ENCODE assay signal across 11 cellular contexts in the genomic region with DNA sequence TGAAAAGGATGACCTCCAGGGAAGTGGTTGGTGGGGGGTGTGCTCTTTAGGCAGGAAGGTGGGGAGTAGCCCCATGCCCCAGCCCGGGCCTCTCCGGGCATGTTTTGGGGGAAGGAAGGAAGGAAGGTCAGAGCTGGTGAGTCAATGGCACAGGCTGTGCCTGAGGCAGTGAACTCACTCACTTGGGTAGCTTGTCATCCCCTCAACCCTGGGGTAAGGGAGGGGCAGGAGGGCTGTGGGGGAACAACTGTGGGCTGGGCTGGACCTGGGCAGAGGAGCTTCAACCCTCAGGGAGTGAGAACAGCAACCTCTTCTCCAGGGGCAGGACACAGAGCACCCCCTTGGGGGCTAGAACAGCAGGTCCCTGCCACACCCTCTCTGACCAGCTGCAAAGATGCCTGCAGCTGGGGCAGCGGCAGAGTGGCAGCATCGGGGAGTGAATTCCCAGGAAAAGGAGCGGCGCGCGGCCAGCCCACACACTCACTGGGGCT. TPM values are rescaled to one million over a fixed set of nuclear protein-coding genes. Genes with fewer than 3 reads are reported as not detected.
A peak's percentile ranks its signal among the peaks of the same experiment; 100 is the strongest.
DNase-seq lines count a peak whose midpoint lies in the region; ATAC-seq, FAIRE-seq and TF ChIP-seq lines count a peak whose summit lies in the region.
"Had no signal": no experiment of that assay in that cellular context is flagged by ENCODE, and none has a peak within 500 bp of the region (broad histone marks: within the 10 kb centered on the region; RNA-seq: fewer than 3 reads in every experiment).

No MANE protein-coding gene starts in this region.

- H3F3A ChIP-seq in SK-N-SH (replicated peaks; ENCODE audit: insufficient read depth): peaks cover 3% of the 10 kb centered on the region

- no peaks in the 10 kb centered on the region for H3K79me2 ChIP-seq in SK-N-SH (ENCODE audit: insufficient read depth)

- TF ChIP-seq RAD21 in SK-N-SH (IDR thresholded peaks at IDR 0.05; ENCODE audit: low read length): no peak

- no peaks in the 10 kb centered on the region for H3K9me2 ChIP-seq in SK-N-SH

- FAIRE-seq in GM12892 (lab: Jason Lieb, UNC): no peak

- ATAC-seq in GM21786 (IDR thresholded peaks at IDR 0.05; ENCODE audit: unreplicated experiment) (no peak), GM21723 (IDR thresholded peaks at IDR 0.05; ENCODE audit: unreplicated experiment) (no peak)
- ATAC-seq: activated CD8-positive, alpha-beta memory T cell treated with anti-CD3 and anti-CD28 coated beads, Interleukin-2, amount 10 ng/mL, durations not matched to agents 7 days and 5 days had no signal

- peaks cover 18 to 25% of the 10 kb centered on the region in 2 experiments for H3K36me3 ChIP-seq in SK-N-SH (replicated peaks in 1 of 2; ENCODE audit: control insufficient read depth in 1 of 2, insufficient read depth in 2 of 2, low read length in 1 of 2)
- peaks cover 25 to 34% of the 10 kb centered on the region in 2 donors for H3K36me3 ChIP-seq in stomach smooth muscle (ENCODE audit: control insufficient read depth in 2 of 2, insufficient read depth in 2 of 2, low read length in 2 of 2)

- H4K20me1 ChIP-seq in SK-N-SH (ENCODE audit: insufficient read depth): no peaks in the 10 kb centered on the region

- no peak for TF ChIP-seq POLR2A in GM12892 (IDR thresholded peaks at IDR 0.05; ENCODE audit: low read depth, low read length)

- peak overlapping the region; percentile 37; the same call in 1 of the 2 replicates for H3K4me2 ChIP-seq in SK-N-SH

- no peak overlapping the region for H2AFZ ChIP-seq in SK-N-SH (ENCODE audit: low read depth)

- H3K27me3 ChIP-seq in SK-N-SH (ENCODE audit: insufficient read depth) (no peaks in the 10 kb centered on the region), stomach smooth muscle (ENCODE audit: control insufficient read depth in 1 of 2, insufficient read depth in 2 of 2, low read length in 2 of 2) (no peaks in the 10 kb centered on the region)

- WGBS in SK-N-SH (ENCODE audit: low lambda C conversion rate): 96% methylated on average over 6 of the region's 8 CpGs

- H3K4me1 ChIP-seq in SK-N-SH (ENCODE audit: control insufficient read depth in 1 of 2, insufficient read depth in 2 of 2, low read depth in 1 of 2, low read length in 1 of 2) (peaks cover 0 to 9% of the 10 kb centered on the region in 2 experiments; a peak in 2 of 4 replicates), stomach smooth muscle (ENCODE audit: control insufficient read depth, insufficient read depth, low read length) (peaks cover 41% of the 10 kb centered on the region)

- CTCF ChIA-PET in SK-N-SH (lab: Yijun Ruan, JAX): interaction anchor here (1.0 to 7.6 kb wide), 5 partner anchors 11 to 91 kb away, joined by 3 to 96 read pairs (median 11); a partner anchor contains a TSS

- H3K4me3 ChIP-seq in SK-N-SH (ENCODE audit: low read depth in 2 of 2, low read length in 1 of 2) (no peak overlapping the region), stomach smooth muscle (ENCODE audit: low read length in 2 of 2) (no peak overlapping the region)

- H3K27ac ChIP-seq in SK-N-SH (ENCODE audit: low read depth in 2 of 2, low read length in 1 of 2) (peak overlapping the region in 1 of 2 experiments; percentile 54; a peak in 2 of 4 replicates), stomach smooth muscle (ENCODE audit: low read length) (peak overlapping the region; percentile 37)

- no peak for TF ChIP-seq EP300 in SK-N-SH (IDR thresholded peaks at IDR 0.05; ENCODE audit: borderline replicate concordance in 1 of 2, low read depth in 1 of 2, low read length in 1 of 2)

- DNase-seq in GM12892 (ENCODE audit: insufficient read length) (peak; percentile 5), SK-N-SH (no peak), fibroblast of peridontal ligament (ENCODE audit: extremely low read depth) (peak; percentile 40), NCI-H446 (lab: John Stamatoyannopoulos, UW) (no peak)
- no peak for DNase-seq in activated CD4-positive, alpha-beta T cell treated with anti-CD3 and anti-CD28 coated beads, Interleukin-2, amount 50 U/mL, for 1 hour
- DNase-seq: activated CD8-positive, alpha-beta memory T cell treated with anti-CD3 and anti-CD28 coated beads, Interleukin-2, amount 10 ng/mL, durations not matched to agents 7 days and 5 days; occipital lobe; stimulated activated CD8-positive, alpha-beta memory T cell treated with anti-CD3 and anti-CD28 coated beads, Interleukin-4, amount 100 ng/mL, for 48 hours had no signal

- H3K9me3 ChIP-seq in SK-N-SH: no peaks in the 10 kb centered on the region
- no peaks in the 10 kb centered on the region for H3K9me3 ChIP-seq in stomach smooth muscle (ENCODE audit: control insufficient read depth in 2 of 2, low read length in 2 of 2)

- no peak for TF ChIP-seq CTCF in SK-N-SH (IDR thresholded peaks at IDR 0.05)

- H3K9ac ChIP-seq in SK-N-SH (no peak overlapping the region), stomach smooth muscle (ENCODE audit: low read length in 2 of 2) (peak overlapping the region in 1 of 2 donors; percentile 18)

- POLR2A ChIA-PET in SK-N-SH (lab: Yijun Ruan, JAX): interaction anchor here (0.7 kb wide), 1 partner anchor 119 kb away, joined by 3 read pairs; a partner anchor contains a TSS

TF ChIP-seq in SK-N-SH, 30 proteins besides CTCF, POLR2A, EP300 and RAD21 (continues in another document):
- no peak for TF ChIP-seq GATA2 (CRISPR knock-in tag; IDR thresholded peaks at IDR 0.05)
- TF ChIP-seq, protein P1, sequence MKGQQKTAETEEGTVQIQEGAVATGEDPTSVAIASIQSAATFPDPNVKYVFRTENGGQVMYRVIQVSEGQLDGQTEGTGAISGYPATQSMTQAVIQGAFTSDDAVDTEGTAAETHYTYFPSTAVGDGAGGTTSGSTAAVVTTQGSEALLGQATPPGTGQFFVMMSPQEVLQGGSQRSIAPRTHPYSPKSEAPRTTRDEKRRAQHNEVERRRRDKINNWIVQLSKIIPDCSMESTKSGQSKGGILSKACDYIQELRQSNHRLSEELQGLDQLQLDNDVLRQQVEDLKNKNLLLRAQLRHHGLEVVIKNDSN (IDR thresholded peaks at IDR 0.05; ENCODE audit: borderline replicate concordance, low read depth): no peak
- no peak for TF ChIP-seq ELF1 (IDR thresholded peaks at IDR 0.05)
- TF ChIP-seq RXRA (IDR thresholded peaks at IDR 0.05; ENCODE audit: borderline replicate concordance, low read depth): no peak
- TF ChIP-seq SMC3 (IDR thresholded peaks at IDR 0.05; ENCODE audit: low read depth, low read length): no peak
- TF ChIP-seq YY1 (IDR thresholded peaks at IDR 0.05; ENCODE audit: low read depth): no peak
- TF ChIP-seq, protein P2, sequence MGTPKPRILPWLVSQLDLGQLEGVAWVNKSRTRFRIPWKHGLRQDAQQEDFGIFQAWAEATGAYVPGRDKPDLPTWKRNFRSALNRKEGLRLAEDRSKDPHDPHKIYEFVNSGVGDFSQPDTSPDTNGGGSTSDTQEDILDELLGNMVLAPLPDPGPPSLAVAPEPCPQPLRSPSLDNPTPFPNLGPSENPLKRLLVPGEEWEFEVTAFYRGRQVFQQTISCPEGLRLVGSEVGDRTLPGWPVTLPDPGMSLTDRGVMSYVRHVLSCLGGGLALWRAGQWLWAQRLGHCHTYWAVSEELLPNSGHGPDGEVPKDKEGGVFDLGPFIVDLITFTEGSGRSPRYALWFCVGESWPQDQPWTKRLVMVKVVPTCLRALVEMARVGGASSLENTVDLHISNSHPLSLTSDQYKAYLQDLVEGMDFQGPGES (IDR thresholded peaks at IDR 0.05; ENCODE audit: low read depth, low read length): no peak
- no peak for TF ChIP-seq GABPA (IDR thresholded peaks at IDR 0.05; ENCODE audit: low read depth)
- TF ChIP-seq, protein P3, sequence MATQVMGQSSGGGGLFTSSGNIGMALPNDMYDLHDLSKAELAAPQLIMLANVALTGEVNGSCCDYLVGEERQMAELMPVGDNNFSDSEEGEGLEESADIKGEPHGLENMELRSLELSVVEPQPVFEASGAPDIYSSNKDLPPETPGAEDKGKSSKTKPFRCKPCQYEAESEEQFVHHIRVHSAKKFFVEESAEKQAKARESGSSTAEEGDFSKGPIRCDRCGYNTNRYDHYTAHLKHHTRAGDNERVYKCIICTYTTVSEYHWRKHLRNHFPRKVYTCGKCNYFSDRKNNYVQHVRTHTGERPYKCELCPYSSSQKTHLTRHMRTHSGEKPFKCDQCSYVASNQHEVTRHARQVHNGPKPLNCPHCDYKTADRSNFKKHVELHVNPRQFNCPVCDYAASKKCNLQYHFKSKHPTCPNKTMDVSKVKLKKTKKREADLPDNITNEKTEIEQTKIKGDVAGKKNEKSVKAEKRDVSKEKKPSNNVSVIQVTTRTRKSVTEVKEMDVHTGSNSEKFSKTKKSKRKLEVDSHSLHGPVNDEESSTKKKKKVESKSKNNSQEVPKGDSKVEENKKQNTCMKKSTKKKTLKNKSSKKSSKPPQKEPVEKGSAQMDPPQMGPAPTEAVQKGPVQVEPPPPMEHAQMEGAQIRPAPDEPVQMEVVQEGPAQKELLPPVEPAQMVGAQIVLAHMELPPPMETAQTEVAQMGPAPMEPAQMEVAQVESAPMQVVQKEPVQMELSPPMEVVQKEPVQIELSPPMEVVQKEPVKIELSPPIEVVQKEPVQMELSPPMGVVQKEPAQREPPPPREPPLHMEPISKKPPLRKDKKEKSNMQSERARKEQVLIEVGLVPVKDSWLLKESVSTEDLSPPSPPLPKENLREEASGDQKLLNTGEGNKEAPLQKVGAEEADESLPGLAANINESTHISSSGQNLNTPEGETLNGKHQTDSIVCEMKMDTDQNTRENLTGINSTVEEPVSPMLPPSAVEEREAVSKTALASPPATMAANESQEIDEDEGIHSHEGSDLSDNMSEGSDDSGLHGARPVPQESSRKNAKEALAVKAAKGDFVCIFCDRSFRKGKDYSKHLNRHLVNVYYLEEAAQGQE (IDR thresholded peaks at IDR 0.05; ENCODE audit: low read depth, low read length): no peak

RNA-seq across cellular contexts. Expression of a gene that starts 6.3 kb away (rescaled TPM):
- 0.72 TPM for polyA plus RNA-seq in GM12892 (2012; ENCODE audit: missing spikeins)
- polyA plus RNA-seq in SK-N-SH (2012; rRNA removed): not detected in 2 replicates
- 0.03 TPM in 1 of 2 replicates, not detected in the other for polyA plus RNA-seq in SK-N-SH (2012; cell fraction: cytosol; rRNA removed)
- polyA plus RNA-seq in SK-N-SH (2012; cell fraction: nucleus; rRNA removed): not detected in 2 replicates

RNA-seq across cellular contexts. Expression of a gene that starts 32.7 kb away (rescaled TPM):
- polyA plus RNA-seq in GM12892 (2012; ENCODE audit: missing spikeins): 47.6 TPM
- polyA plus RNA-seq in SK-N-SH (2012; rRNA removed): 62.8 and 64.5 TPM in 2 replicates
- polyA plus RNA-seq in SK-N-SH (2012; cell fraction: cytosol; rRNA removed): 32.9 and 39.9 TPM in 2 replicates
- polyA plus RNA-seq in SK-N-SH (2012; cell fraction: nucleus; rRNA removed): 178 and 231 TPM in 2 replicates

RNA-seq across cellular contexts. Expression of a gene that starts 40.9 kb away (rescaled TPM):
- 70.5 TPM for polyA plus RNA-seq in GM12892 (2012; ENCODE audit: missing spikeins)
- 87.6 and 104 TPM in 2 replicates for polyA plus RNA-seq in SK-N-SH (2012; rRNA removed)
- polyA plus RNA-seq in SK-N-SH (2012; cell fraction: cytosol; rRNA removed): 57.9 and 80.3 TPM in 2 replicates
- polyA plus RNA-seq in SK-N-SH (2012; cell fraction: nucleus; rRNA removed): 104 and 122 TPM in 2 replicates

RNA-seq across cellular contexts. Expression of a gene that starts 41.2 kb away (rescaled TPM):
- 1.5 TPM for polyA plus RNA-seq in GM12892 (2012; ENCODE audit: missing spikeins)
- 20.1 and 23.1 TPM in 2 replicates for polyA plus RNA-seq in SK-N-SH (2012; rRNA removed)
- polyA plus RNA-seq in SK-N-SH (2012; cell fraction: cytosol; rRNA removed): 13.0 and 18.1 TPM in 2 replicates
- 13.7 and 14.4 TPM in 2 replicates for polyA plus RNA-seq in SK-N-SH (2012; cell fraction: nucleus; rRNA removed)

RNA-seq across cellular contexts. Expression of a gene that starts 58.7 kb away (rescaled TPM):
- not detected for polyA plus RNA-seq in GM12892 (2012; ENCODE audit: missing spikeins)
- not detected in 2 replicates for polyA plus RNA-seq in SK-N-SH (2012; rRNA removed)
- 0.01 and 0.03 TPM in 2 replicates for polyA plus RNA-seq in SK-N-SH (2012; cell fraction: cytosol; rRNA removed)
- not detected in 2 replicates for polyA plus RNA-seq in SK-N-SH (2012; cell fraction: nucleus; rRNA removed)

Comparison
In these comparisons a context has a peak if more than half of its experiments do, and no peak if none do; other contexts are left out.
1. DNase-seq: peak in GM12892 (single experiment) and fibroblast of peridontal ligament (single experiment); none in SK-N-SH (single experiment), NCI-H446 (0 of 2) and activated CD4-positive, alpha-beta T cell treated with anti-CD3 and anti-CD28 coated beads, Interleukin-2, amount 50 U/mL, for 1 hour (single experiment).